Comparison of ENCODE assay signal across 32 cellular contexts in the genomic region with DNA sequence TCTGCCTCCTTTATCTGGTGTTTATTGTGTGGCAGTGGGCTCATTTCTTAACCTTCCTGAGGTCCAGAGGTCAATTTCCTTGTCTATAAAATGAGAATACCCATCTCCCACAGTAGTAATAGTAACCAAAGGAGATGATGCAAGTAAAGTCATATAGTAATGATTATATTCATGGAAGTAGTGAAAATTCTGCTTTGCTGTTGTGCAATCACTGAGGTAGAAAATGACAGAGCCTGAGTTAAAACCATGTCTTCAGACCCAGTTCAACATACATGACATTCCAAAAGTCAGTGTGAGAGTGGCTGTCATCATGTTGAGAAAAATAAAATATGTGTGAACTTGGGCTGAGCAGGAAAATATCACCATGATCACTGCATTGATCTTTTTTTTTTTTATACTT. TPM values are rescaled to one million over a fixed set of nuclear protein-coding genes. Genes with fewer than 3 reads are reported as not detected.
"Had no signal": no experiment of that assay in that cellular context is flagged by ENCODE, and none has a peak within 500 bp of the region (broad histone marks: within the 10 kb centered on the region; RNA-seq: fewer than 3 reads in every experiment).

No MANE protein-coding gene starts in this region.

- H3K27me3 ChIP-seq: hepatocyte, pancreas, testis, thyroid gland, upper lobe of left lung, vagina had no signal

- H3K4me1 ChIP-seq: lower lobe of right lung, prostate gland, sigmoid colon, spleen, testis, thyroid gland, transverse colon, upper lobe of left lung, vagina had no signal

- H3K4me3 ChIP-seq: hepatocyte, lower lobe of right lung, pancreas, prostate gland, sigmoid colon, spleen, stomach, testis, thyroid gland, transverse colon, upper lobe of left lung, vagina had no signal

- ATAC-seq: left cardiac atrium; left lobe of liver; left ventricle myocardium superior; lower lobe of right lung; naive thymus-derived CD8-positive, alpha-beta T cell; right cardiac atrium; stimulated activated naive B cell treated with anti-CD40 and anti-IgM and Interleukin-4, amounts not matched to agents 10 μg/mL and 1 μg/mL and 100 μg/mL, for 72 hours; stimulated activated naive CD8-positive, alpha-beta T cell treated with anti-CD3 and anti-CD28 coated beads, Interleukin-15, Interleukin-2, amounts not matched to agents 100 U/mL and 50 U/mL, for 24 hours had no signal

- H3K27ac ChIP-seq: hepatocyte, lower lobe of right lung, prostate gland, sigmoid colon, spleen, stomach, testis, thyroid gland, transverse colon, upper lobe of left lung, vagina had no signal

- H3K4me2 ChIP-seq: hepatocyte had no signal

- H3K9me3 ChIP-seq: lower lobe of right lung, pancreas, prostate gland, sigmoid colon, spleen, stomach, testis, thyroid gland, transverse colon, upper lobe of left lung, vagina had no signal

- DNase-seq: islet precursor cell; kidney glomerular epithelial cell; left cardiac atrium; left ventricle myocardium superior; lower lobe of right lung; mammary epithelial cell; mesenchymal stem cell; naive thymus-derived CD8-positive, alpha-beta T cell; nucleus accumbens; pancreas; posterior cingulate gyrus; retina; right cardiac atrium; sigmoid colon; small intestine; spleen; stimulated activated CD4-positive, alpha-beta T cell treated with anti-CD3 and anti-CD28 coated beads, Interleukin-2, amount 100 ng/mL, for 48 hours; stimulated activated naive B cell treated with anti-CD40 and anti-IgM and Interleukin-4, amounts not matched to agents 10 μg/mL and 1 μg/mL and 100 μg/mL, for 72 hours; stimulated activated naive CD8-positive, alpha-beta T cell treated with anti-CD3 and anti-CD28 coated beads, Interleukin-15, Interleukin-2, amounts not matched to agents 100 U/mL and 50 U/mL, for 24 hours; stomach; testis; thyroid gland; transverse colon; upper lobe of left lung had no signal

- H3K36me3 ChIP-seq: lower lobe of right lung, pancreas, prostate gland, sigmoid colon, spleen, stomach, thyroid gland, transverse colon, upper lobe of left lung, vagina had no signal

- H2AFZ ChIP-seq: hepatocyte had no signal

RNA-seq across cellular contexts. Expression of gene UMOD, which starts 0.9 kb away (rescaled TPM):
- total RNA-seq: hepatocyte; left cardiac atrium; left lobe of liver; left ventricle myocardium superior; lower lobe of right lung; mammary epithelial cell; naive thymus-derived CD8-positive, alpha-beta T cell; neural crest cell; osteoblast; right cardiac atrium; sigmoid colon; spleen; thyroid gland; transverse colon; upper lobe of left lung; urinary bladder; vagina had no signal
- polyA plus RNA-seq: hepatocyte; mammary epithelial cell; naive thymus-derived CD8-positive, alpha-beta T cell; right cardiac atrium; sigmoid colon; urinary bladder had no signal

RNA-seq across cellular contexts. Expression of gene GP2, which starts 26.1 kb away (rescaled TPM):
- total RNA-seq: left cardiac atrium; left ventricle myocardium superior; mammary epithelial cell; naive thymus-derived CD8-positive, alpha-beta T cell; neural crest cell; osteoblast; sigmoid colon; vagina had no signal
- polyA plus RNA-seq: mammary epithelial cell; naive thymus-derived CD8-positive, alpha-beta T cell had no signal

RNA-seq across cellular contexts. Expression of gene PDILT, which starts 51.2 kb away (rescaled TPM):
- total RNA-seq: hepatocyte; left cardiac atrium; left lobe of liver; left ventricle myocardium superior; lower lobe of right lung; mammary epithelial cell; mucosa of gallbladder; naive thymus-derived CD8-positive, alpha-beta T cell; neural crest cell; osteoblast; pancreas; right cardiac atrium; sigmoid colon; spleen; thyroid gland; transverse colon; upper lobe of left lung; urinary bladder; vagina had no signal
- polyA plus RNA-seq: hepatocyte; mammary epithelial cell; naive thymus-derived CD8-positive, alpha-beta T cell; pancreas; right cardiac atrium; sigmoid colon; spleen; urinary bladder had no signal

RNA-seq across cellular contexts. Expression of gene ACSM5, which starts 56.0 kb away (rescaled TPM):
- total RNA-seq: mammary epithelial cell; naive thymus-derived CD8-positive, alpha-beta T cell; neural crest cell had no signal
- polyA plus RNA-seq: mammary epithelial cell; naive thymus-derived CD8-positive, alpha-beta T cell had no signal
